24 cellular contexts compared by ENCODE assay signal in genomic region chr5:84131372-84131771, GRCh38.
DNase-seq lines count a peak whose midpoint lies in the region; ATAC-seq and TF ChIP-seq lines count a peak whose summit lies in the region.
"Had no signal": no experiment of that assay in that cellular context is flagged by ENCODE, and none has a peak within 500 bp of the region (broad histone marks: within the 10 kb centered on the region; RNA-seq: fewer than 3 reads in every experiment).

No MANE protein-coding gene starts in this region.

- H3K4me1 ChIP-seq in fibroblast of lung (ENCODE audit: control insufficient read depth, extremely low read depth, insufficient read depth, low read length), result no peaks in the 10 kb centered on the region
- H3K4me1 ChIP-seq: adrenal gland, BLaER1, heart left ventricle, right atrium auricular region had no signal

- no peaks in the 10 kb centered on the region for H3K79me2 ChIP-seq in fibroblast of lung (ENCODE audit: control insufficient read depth, insufficient read depth, low read length)

- no peaks in the 10 kb centered on the region for H3K9me3 ChIP-seq in fibroblast of lung (ENCODE audit: control insufficient read depth, insufficient read depth, low read depth, low read length)
- H3K9me3 ChIP-seq: adrenal gland, BLaER1, heart left ventricle, ovary, right atrium auricular region had no signal

- no peaks in the 10 kb centered on the region for H3K4me1 Mint-ChIP-seq in activated CD4-positive, alpha-beta T cell treated with anti-CD3 and anti-CD28 coated beads, Interleukin-2, amount 10 ng/mL, durations not matched to agents 7 days and 5 days
- H3K4me1 Mint-ChIP-seq: naive thymus-derived CD8-positive, alpha-beta T cell had no signal

- TF ChIP-seq CTCF in 22Rv1 (IDR thresholded peaks at IDR 0.05) (no peak), LNCaP clone FGC (IDR thresholded peaks at IDR 0.05; ENCODE audit: control insufficient read depth, extremely low read depth, insufficient read depth) (no peak), fibroblast of lung (conservative IDR thresholded peaks at IDR 0.05 in 1 of 2, IDR thresholded peaks at IDR 0.05 in 1 of 2; ENCODE audit: low read depth in 1 of 2, low read length in 2 of 2) (no peak)

- H3K9me3 Mint-ChIP-seq in activated CD4-positive, alpha-beta T cell treated with anti-CD3 and anti-CD28 coated beads, Interleukin-2, amount 10 ng/mL, durations not matched to agents 7 days and 5 days, result no peaks in the 10 kb centered on the region
- H3K9me3 Mint-ChIP-seq: activated T-cell treated with anti-CD3 and anti-CD28 coated beads, Interleukin-2, amount 50 U/mL, for 4 hours had no signal

- H3K36me3 ChIP-seq in fibroblast of lung (ENCODE audit: control insufficient read depth, insufficient read depth, low read length), result no peaks in the 10 kb centered on the region
- H3K36me3 ChIP-seq: adrenal gland, BLaER1, heart left ventricle, ovary, right atrium auricular region had no signal

- H4K20me1 ChIP-seq in fibroblast of lung (ENCODE audit: control insufficient read depth, extremely low read depth, insufficient read depth, low read length), result no peaks in the 10 kb centered on the region
- H4K20me1 ChIP-seq: BLaER1 had no signal

- no peak overlapping the region for H2AFZ ChIP-seq in fibroblast of lung (ENCODE audit: low read length)
- H2AFZ ChIP-seq: PC-9 had no signal

- no peaks in the 10 kb centered on the region for H3K27me3 Mint-ChIP-seq in activated CD4-positive, alpha-beta T cell treated with anti-CD3 and anti-CD28 coated beads, Interleukin-2, amount 10 ng/mL, durations not matched to agents 7 days and 5 days
- H3K27me3 Mint-ChIP-seq: naive thymus-derived CD8-positive, alpha-beta T cell had no signal

- POLR2A ChIA-PET in activated CD4-positive, alpha-beta T cell treated with anti-CD3 and anti-CD28 coated beads, Interleukin-2, amount 10 ng/mL, durations not matched to agents 7 days and 5 days (lab: Charles Lee), result no interaction called here

- no peaks in the 10 kb centered on the region for H3K27me3 ChIP-seq in fibroblast of lung (ENCODE audit: control insufficient read depth, insufficient read depth, low read length)
- H3K27me3 ChIP-seq: adrenal gland, BLaER1, heart left ventricle, ovary, right atrium auricular region had no signal

- CTCF ChIA-PET in activated CD4-positive, alpha-beta T cell treated with anti-CD3 and anti-CD28 coated beads, Interleukin-2, amount 10 ng/mL, durations not matched to agents 7 days and 5 days (lab: Charles Lee), result no interaction called here

- H3K4me2 ChIP-seq in fibroblast of lung (ENCODE audit: extremely low read depth, insufficient read depth, low read length), result no peak overlapping the region
- H3K4me2 ChIP-seq: BLaER1, PC-9 had no signal

- H3K27ac Mint-ChIP-seq in activated CD4-positive, alpha-beta T cell treated with anti-CD3 and anti-CD28 coated beads, Interleukin-2, amount 10 ng/mL, durations not matched to agents 7 days and 5 days, result no peak overlapping the region
- H3K27ac Mint-ChIP-seq: activated CD8-positive, alpha-beta T cell treated with anti-CD3 and anti-CD28 coated beads, Interleukin-2, amount 10 ng/mL, durations not matched to agents 7 days and 5 days; naive thymus-derived CD8-positive, alpha-beta T cell had no signal

- no peak overlapping the region for H3K4me3 ChIP-seq in LNCaP clone FGC (ENCODE audit: low read depth, low read length)
- H3K4me3 ChIP-seq in fibroblast of lung (replicated peaks in 1 of 4; ENCODE audit: control extremely low read depth in 1 of 4, insufficient read depth in 1 of 4, low read depth in 3 of 4, low read length in 4 of 4), result no peak overlapping the region
- H3K4me3 ChIP-seq: adrenal gland, BLaER1, heart left ventricle, ovary, PC-9, right atrium auricular region had no signal

- H3K36me3 Mint-ChIP-seq in activated CD4-positive, alpha-beta T cell treated with anti-CD3 and anti-CD28 coated beads, Interleukin-2, amount 10 ng/mL, durations not matched to agents 7 days and 5 days (ENCODE audit: low read depth), result no peaks in the 10 kb centered on the region
- H3K36me3 Mint-ChIP-seq: naive thymus-derived CD8-positive, alpha-beta T cell had no signal

- no peak for ATAC-seq in GM21367 (IDR thresholded peaks at IDR 0.05; ENCODE audit: unreplicated experiment)
- no peak for ATAC-seq in GM21526 (IDR thresholded peaks at IDR 0.05; ENCODE audit: low FRiP score, unreplicated experiment)
- ATAC-seq: activated CD8-positive, alpha-beta T cell treated with anti-CD3 and anti-CD28 coated beads, Interleukin-2, amount 10 ng/mL, durations not matched to agents 7 days and 5 days; activated T-cell treated with anti-CD3 and anti-CD28 coated beads, Interleukin-2, amount 50 U/mL, for 4 hours; heart left ventricle; naive thymus-derived CD8-positive, alpha-beta T cell had no signal

- H3K9ac ChIP-seq in fibroblast of lung (ENCODE audit: insufficient read depth, low read length), result no peak overlapping the region
- H3K9ac ChIP-seq: BLaER1 had no signal

- peak; percentile 67 for DNase-seq in LNCaP clone FGC (ENCODE audit: low read depth)
- peak; percentile 67 for DNase-seq in NCI-H774 (lab: John Stamatoyannopoulos, UW)
- DNase-seq in fibroblast of lung (ENCODE audit: low read depth in 2 of 2), result peak; percentile 6 to 27
- no peak for DNase-seq in stimulated activated CD4-positive, alpha-beta T cell treated with anti-CD3 and anti-CD28 coated beads, Interleukin-1b, Interleukin-23, amount 100 ng/mL, for 48 hours
- no peak for DNase-seq in activated CD4-positive, alpha-beta T cell treated with anti-CD3 and anti-CD28 coated beads, Interleukin-2, amount 10 ng/mL, durations not matched to agents 7 days and 5 days
- DNase-seq: ACHN; activated CD4-positive, CD25-positive, alpha-beta regulatory T cell treated with anti-CD3 and anti-CD28 coated beads, Interleukin-2, amount 50 U/mL, for 72 hours; activated CD8-positive, alpha-beta T cell treated with anti-CD3 and anti-CD28 coated beads, Interleukin-2, amount 10 ng/mL, durations not matched to agents 7 days and 5 days; activated naive CD4-positive, alpha-beta T cell; activated T-cell treated with anti-CD3 and anti-CD28 coated beads, Interleukin-2, amount 50 U/mL, for 4 hours; adrenal gland; cortex of kidney; heart left ventricle; MM.1S; naive thymus-derived CD8-positive, alpha-beta T cell; NCI-H1930; ovary; PC-9; SHP77 treated with DMSO at 0.1 percent for 48 hours had no signal

- no peak overlapping the region for H3K4me3 Mint-ChIP-seq in activated CD4-positive, alpha-beta T cell treated with anti-CD3 and anti-CD28 coated beads, Interleukin-2, amount 10 ng/mL, durations not matched to agents 7 days and 5 days
- H3K4me3 Mint-ChIP-seq: activated CD8-positive, alpha-beta T cell treated with anti-CD3 and anti-CD28 coated beads, Interleukin-2, amount 10 ng/mL, durations not matched to agents 7 days and 5 days; activated T-cell treated with anti-CD3 and anti-CD28 coated beads, Interleukin-2, amount 50 U/mL, for 4 hours; naive thymus-derived CD8-positive, alpha-beta T cell had no signal

- peak overlapping the region; percentile 52 for H3K27ac ChIP-seq in 22Rv1
- H3K27ac ChIP-seq in fibroblast of lung (ENCODE audit: insufficient read depth, low read length), result no peak overlapping the region
- H3K27ac ChIP-seq: adrenal gland, BLaER1, heart left ventricle, ovary, PC-9, right atrium auricular region had no signal

Comparison
In these comparisons a context has a peak if more than half of its experiments do, and no peak if none do; other contexts are left out.
1. DNase-seq: peak in LNCaP clone FGC (single experiment), NCI-H774 (single experiment) and fibroblast of lung (2 of 2); none in stimulated activated CD4-positive, alpha-beta T cell treated with anti-CD3 and anti-CD28 coated beads, Interleukin-1b, Interleukin-23, amount 100 ng/mL, for 48 hours (single experiment) and activated CD4-positive, alpha-beta T cell treated with anti-CD3 and anti-CD28 coated beads, Interleukin-2, amount 10 ng/mL, durations not matched to agents 7 days and 5 days (single experiment).